6 cellular contexts compared by ENCODE assay signal in genomic region chr2:138273280-138273679, GRCh38.
DNase-seq lines count a peak whose midpoint lies in the region; ATAC-seq, FAIRE-seq and TF ChIP-seq lines count a peak whose summit lies in the region.
"Not testable (repeated sequence)": the region's sequence is repeated elsewhere in the genome, so short reads cannot be mapped to it uniquely, and the experiment has no call there.

No MANE protein-coding gene starts in this region.

- not testable (repeated sequence) for H3K4me2 ChIP-seq in H1 (ENCODE audit: insufficient read depth in 1 of 2, low read depth in 2 of 2, low read length in 2 of 2); mesendoderm (ENCODE audit: low read length); neuronal stem cell (ENCODE audit: insufficient read depth, low read length, poor library complexity, severe bottlenecking)

- H3K4me1 ChIP-seq in RWPE2 (ENCODE audit: insufficient read depth, poor library complexity, severe bottlenecking) (peaks cover 30% of the 10 kb centered on the region), H1 (replicated peaks in 1 of 4; ENCODE audit: control insufficient read depth in 3 of 4, insufficient read depth in 4 of 4, low read length in 3 of 4) (peaks cover 4 to 33% (median 8%) of the 10 kb centered on the region in 4 experiments)
- H3K4me1 ChIP-seq in mesendoderm (ENCODE audit: control insufficient read depth, low read depth, low read length); neuronal stem cell (ENCODE audit: control insufficient read depth in 2 of 2, insufficient read depth in 1 of 2, low read depth in 1 of 2, low read length in 2 of 2): not testable (repeated sequence)

- H2BK15ac ChIP-seq in H1 (ENCODE audit: low read length); mesendoderm (replicated peaks; ENCODE audit: low read depth); neuronal stem cell (ENCODE audit: low read length): not testable (repeated sequence)

- POLR2A ChIA-PET in H1 (lab: Charles Lee; ENCODE audit: partially characterized antibody): not testable (repeated sequence)

- not testable (repeated sequence) for ATAC-seq in RWPE2 (ENCODE audit: low read depth)

- TF ChIP-seq POLR2A in H1 (IDR thresholded peaks at IDR 0.05; ENCODE audit: control extremely low read depth in 1 of 2, low read depth in 2 of 2, low read length in 2 of 2): not testable (repeated sequence)

- H3K56ac ChIP-seq in H1 (replicated peaks; ENCODE audit: insufficient read length, low read depth, low read length); mesendoderm (ENCODE audit: low read length): not testable (repeated sequence)

- H3K27me3 ChIP-seq in RWPE2 (ENCODE audit: insufficient read depth, poor library complexity, severe bottlenecking); H1 (replicated peaks in 1 of 4; ENCODE audit: control insufficient read depth in 3 of 4, extremely low read depth in 1 of 4, insufficient read depth in 3 of 4, low read length in 3 of 4); mesendoderm (ENCODE audit: insufficient read depth, low read length, poor library complexity); neuronal stem cell (ENCODE audit: control insufficient read depth in 3 of 3, insufficient read depth in 3 of 3, low read depth in 1 of 3, low read length in 3 of 3): not testable (repeated sequence)

- not testable (repeated sequence) for H2BK5ac ChIP-seq in H1 (ENCODE audit: low read depth, low read length); mesendoderm (ENCODE audit: low read length); neuronal stem cell (ENCODE audit: low read length)

- H3K23ac ChIP-seq in H1 (ENCODE audit: insufficient read length); mesendoderm (ENCODE audit: low read length); neuronal stem cell (ENCODE audit: low read depth, low read length, poor library complexity): not testable (repeated sequence)

- H3K79me2 ChIP-seq in H1 (ENCODE audit: control insufficient read depth in 1 of 2, insufficient read depth in 2 of 2, low read length in 2 of 2); mesendoderm (ENCODE audit: control insufficient read depth, insufficient read depth, low read length): not testable (repeated sequence)

- peak overlapping the region; percentile 82 for H3K27ac ChIP-seq in RWPE2 (ENCODE audit: poor library complexity, severe bottlenecking)
- H3K27ac ChIP-seq in H1 (ENCODE audit: low read depth, low read length); mesendoderm (ENCODE audit: low read depth, low read length); neuronal stem cell (replicated peaks; ENCODE audit: low read length): not testable (repeated sequence)

- not testable (repeated sequence) for H3K79me1 ChIP-seq in H1 (ENCODE audit: low read depth, low read length); mesendoderm (ENCODE audit: low read length); neuronal stem cell (ENCODE audit: low read depth, low read length)

- TF ChIP-seq CTCF in RWPE2 (IDR thresholded peaks at IDR 0.05; ENCODE audit: poor library complexity, severe bottlenecking); H1 (IDR thresholded peaks at IDR 0.05; ENCODE audit: control extremely low read depth in 1 of 3, insufficient read depth in 1 of 3, low read depth in 1 of 3, low read length in 3 of 3); progenitor cell of endocrine pancreas (IDR thresholded peaks at IDR 0.05; ENCODE audit: unreplicated experiment): not testable (repeated sequence)

- H3K27me3 Mint-ChIP-seq in progenitor cell of endocrine pancreas: not testable (repeated sequence)

- not testable (repeated sequence) for H3K9ac ChIP-seq in H1 (replicated peaks in 1 of 4; ENCODE audit: extremely low read depth in 1 of 4, low read depth in 3 of 4, low read length in 3 of 4); mesendoderm (ENCODE audit: low read length); neuronal stem cell (ENCODE audit: low read depth, low read length, poor library complexity)

- not testable (repeated sequence) for H4K91ac ChIP-seq in H1 (replicated peaks; ENCODE audit: insufficient read length, low read length); neuronal stem cell (ENCODE audit: low read depth, low read length, poor library complexity)

- not testable (repeated sequence) for H3K4ac ChIP-seq in H1 (replicated peaks; ENCODE audit: insufficient read length, low read depth, low read length); neuronal stem cell (ENCODE audit: low read length)
- H3K4ac ChIP-seq in mesendoderm (ENCODE audit: low read depth, low read length): peak overlapping the region; percentile 16

- CTCF ChIA-PET in H1 (lab: Charles Lee; ENCODE audit: partially characterized antibody): interaction anchor here (0.6 to 1.7 kb wide), 3 partner anchors 86 to 644 kb away, joined by 3 read pairs; no protein-coding TSS in a partner anchor

- not testable (repeated sequence) for TF ChIP-seq RAD21 in H1 (IDR thresholded peaks at IDR 0.05 in 1 of 2, conservative IDR thresholded peaks at IDR 0.05 in 1 of 2; ENCODE audit: low read depth in 2 of 2, low read length in 2 of 2)

- not testable (repeated sequence) for H3K36me3 Mint-ChIP-seq in progenitor cell of endocrine pancreas (ENCODE audit: insufficient read depth)

- H3K4me1 Mint-ChIP-seq in progenitor cell of endocrine pancreas (ENCODE audit: low read depth): peaks cover 46% of the 10 kb centered on the region

- H3K36me3 ChIP-seq in RWPE2 (ENCODE audit: low read depth); H1 (ENCODE audit: control insufficient read depth in 2 of 4, insufficient read depth in 4 of 4, low read length in 3 of 4); mesendoderm (ENCODE audit: control insufficient read depth, insufficient read depth, low read length); neuronal stem cell (replicated peaks in 1 of 2; ENCODE audit: control insufficient read depth in 2 of 2, insufficient read depth in 2 of 2, low read length in 2 of 2): not testable (repeated sequence)

- H4K5ac ChIP-seq in H1 (ENCODE audit: insufficient read length, low read depth, low read length); mesendoderm (ENCODE audit: low read length): not testable (repeated sequence)

- H2BK120ac ChIP-seq in H1 (replicated peaks; ENCODE audit: low read depth, low read length); mesendoderm (ENCODE audit: low read depth, low read length); neuronal stem cell (ENCODE audit: low read depth, low read length): not testable (repeated sequence)

- not testable (repeated sequence) for H4K8ac ChIP-seq in H1 (ENCODE audit: extremely low read depth, insufficient read depth, low read length); mesendoderm (ENCODE audit: low read depth, low read length); neuronal stem cell (ENCODE audit: low read depth, low read length)

- TF ChIP-seq EP300 in H1 (IDR thresholded peaks at IDR 0.05; ENCODE audit: borderline replicate concordance in 1 of 2, low read depth in 2 of 2, low read length in 2 of 2): not testable (repeated sequence)

- peak overlapping the region; percentile 80 for H3K27ac Mint-ChIP-seq in progenitor cell of endocrine pancreas

- DNase-seq in NCI-H146 (lab: John Stamatoyannopoulos, UW): peak; percentile 52
- not testable (repeated sequence) for DNase-seq in RWPE2 (ENCODE audit: low spot score); H1 (ENCODE audit: low read depth in 1 of 2, low spot score in 2 of 2); mesendoderm; neuronal stem cell (ENCODE audit: low spot score); progenitor cell of endocrine pancreas (ENCODE audit: low spot score, unreplicated experiment)

- not testable (repeated sequence) for H3K4me3 ChIP-seq in RWPE2 (ENCODE audit: severe bottlenecking); H1 (ENCODE audit: extremely low read depth in 1 of 4, insufficient read depth in 2 of 4, low read depth in 3 of 4, low read length in 4 of 4); mesendoderm (ENCODE audit: low read length); neuronal stem cell (ENCODE audit: low read length in 2 of 2)

- not testable (repeated sequence) for H2AK5ac ChIP-seq in H1 (ENCODE audit: low read depth, low read length); mesendoderm (ENCODE audit: low read length); neuronal stem cell (ENCODE audit: low read depth, low read length)

- H3K9me3 Mint-ChIP-seq in progenitor cell of endocrine pancreas (ENCODE audit: low read depth): not testable (repeated sequence)

- H3K23me2 ChIP-seq in H1 (ENCODE audit: low read depth, low read length): not testable (repeated sequence)

- H4K20me1 ChIP-seq in H1 (replicated peaks in 1 of 2; ENCODE audit: control insufficient read depth in 1 of 2, insufficient read depth in 2 of 2, low read length in 2 of 2): not testable (repeated sequence)

- 90% methylated on average over 11 of the region's 12 CpGs; no CpG with 5 or more reads in 1 of the 2 experiments for WGBS in H1 (ENCODE audit: extremely low coverage in 1 of 2, insufficient coverage in 1 of 2, insufficient read length in 1 of 2, insufficient replicate concordance in 2 of 2, low coverage in 1 of 2, low lambda C conversion rate in 2 of 2, missing lambda C conversion rate in 1 of 2), 2 experiments
- whole genome bisulfite sequencing in mesendoderm (ENCODE audit: extremely low coverage, insufficient coverage, low lambda C conversion rate): no CpG with 5 or more reads among the region's 12 CpGs
- no CpG with 5 or more reads among the region's 12 CpGs for WGBS in neuronal stem cell (ENCODE audit: extremely low coverage in 2 of 2, insufficient read length in 2 of 2, insufficient replicate concordance in 1 of 2), 2 donors

- H2AFZ ChIP-seq in H1 (ENCODE audit: low read length); neuronal stem cell (ENCODE audit: low read length): not testable (repeated sequence)

- not testable (repeated sequence) for H3K4me3 Mint-ChIP-seq in progenitor cell of endocrine pancreas (ENCODE audit: low read depth)

- H3K14ac ChIP-seq in H1 (ENCODE audit: insufficient read length); neuronal stem cell (ENCODE audit: low read length): not testable (repeated sequence)

- not testable (repeated sequence) for H2BK20ac ChIP-seq in H1 (ENCODE audit: low read length)

- H3K9me3 ChIP-seq in RWPE2 (ENCODE audit: severe bottlenecking); H1 (ENCODE audit: insufficient read depth in 2 of 2, low read depth in 1 of 2, low read length in 1 of 2); neuronal stem cell (replicated peaks in 1 of 2; ENCODE audit: control insufficient read depth in 2 of 2, insufficient read depth in 1 of 2, low read depth in 1 of 2, low read length in 2 of 2): not testable (repeated sequence)

- 0 out of 2 replicates have a peak overlapping the region, but pooled peaks have one; percentile 12 for H2BK12ac ChIP-seq in H1 (ENCODE audit: low read depth, low read length)
- not testable (repeated sequence) for H2BK12ac ChIP-seq in neuronal stem cell (ENCODE audit: low read length)

- H3K18ac ChIP-seq in H1 (ENCODE audit: extremely low read depth, low read length): not testable (repeated sequence)
- peak overlapping the region; percentile 60 for H3K18ac ChIP-seq in mesendoderm (ENCODE audit: low read length)
- H3K18ac ChIP-seq in neuronal stem cell (ENCODE audit: low read length): peak overlapping the region; percentile 48

- FAIRE-seq in H1 (lab: Jason Lieb, UNC): not testable (repeated sequence)
